In genomic region chr20:19889011-19889953, GRCh38 we compare ENCODE assay signal across 9 cellular contexts.
DNase-seq lines count a peak whose midpoint lies in the region; ATAC-seq and TF ChIP-seq lines count a peak whose summit lies in the region.
"Had no signal": no experiment of that assay in that cellular context is flagged by ENCODE, and none has a peak within 500 bp of the region (broad histone marks: within the 10 kb centered on the region; RNA-seq: fewer than 3 reads in every experiment).

No MANE protein-coding gene starts in this region.

- TF ChIP-seq CTCF in fibroblast of pulmonary artery (IDR thresholded peaks at IDR 0.05; ENCODE audit: low read length, missing control alignments) = no peak
- no peak for TF ChIP-seq CTCF in omental fat pad (IDR thresholded peaks at IDR 0.05)

- H3K36me3 ChIP-seq in CD8-positive, alpha-beta memory T cell (ENCODE audit: insufficient read depth, low read length) = no peaks in the 10 kb centered on the region

- H3K27ac Mint-ChIP-seq in CD8-positive, alpha-beta memory T cell = peak overlapping the region in 1 of 8 donors; percentile 61

- H3K9me3 Mint-ChIP-seq in CD8-positive, alpha-beta memory T cell = no peaks in the 10 kb centered on the region

- no peaks in the 10 kb centered on the region for H3K4me1 ChIP-seq in CD8-positive, alpha-beta memory T cell (ENCODE audit: insufficient read depth, low read length)

- H3K4me3 ChIP-seq in fibroblast of pulmonary artery (replicated peaks; ENCODE audit: low read depth, low read length) = peak overlapping the region; percentile 51
- H3K4me3 ChIP-seq in CD8-positive, alpha-beta memory T cell (ENCODE audit: low read length) = no peak overlapping the region

- H3K4me1 Mint-ChIP-seq in CD8-positive, alpha-beta memory T cell = no peaks in the 10 kb centered on the region

- no peaks in the 10 kb centered on the region for H3K36me3 Mint-ChIP-seq in CD8-positive, alpha-beta memory T cell

- no peak overlapping the region for H3K27ac ChIP-seq in CD8-positive, alpha-beta memory T cell (ENCODE audit: low read depth, low read length)

- POLR2A ChIA-PET in CD8-positive, alpha-beta memory T cell (lab: Charles Lee) = no interaction called here

- no peak overlapping the region for H3K4me3 Mint-ChIP-seq in CD8-positive, alpha-beta memory T cell

- DNase-seq in AG20443 (ENCODE audit: low spot score) (peak; percentile 85), RPMI7951 (ENCODE audit: low read depth) (peak; percentile 91), fibroblast of pulmonary artery (ENCODE audit: low read depth) (peak; percentile 92), omental fat pad (ENCODE audit: low spot score) (no peak), GOT3 (lab: John Stamatoyannopoulos, UW) (no peak)
- no peak for DNase-seq in CD8-positive, alpha-beta memory T cell
- DNase-seq: NCI-H748 treated with DMSO at 0.1 percent for 48 hours had no signal

- H3K9me3 ChIP-seq in CD8-positive, alpha-beta memory T cell (ENCODE audit: low read length) = no peaks in the 10 kb centered on the region

- no peaks in the 10 kb centered on the region for H3K27me3 ChIP-seq in CD8-positive, alpha-beta memory T cell (ENCODE audit: insufficient read depth, low read length, poor library complexity, severe bottlenecking)

- ATAC-seq in omental fat pad (ENCODE audit: low FRiP score) (peak; percentile 62), GM18519 (IDR thresholded peaks at IDR 0.05; ENCODE audit: low FRiP score, unreplicated experiment) (no peak), GM19463 (IDR thresholded peaks at IDR 0.05; ENCODE audit: unreplicated experiment) (no peak)

- H3K27me3 Mint-ChIP-seq in CD8-positive, alpha-beta memory T cell = peaks cover 5 to 16% of the 10 kb centered on the region in 2 donors

- CTCF ChIA-PET in CD8-positive, alpha-beta memory T cell (lab: Charles Lee) = no interaction called here

Comparison
In these comparisons a context has a peak if more than half of its experiments do, and no peak if none do; other contexts are left out.
1. DNase-seq: peak in AG20443 (single experiment), RPMI7951 (single experiment) and fibroblast of pulmonary artery (single experiment); none in omental fat pad (single experiment), CD8-positive, alpha-beta memory T cell (0 of 5) and GOT3 (single experiment).